ENCODE assay signal across 1 cellular context in the genomic region with DNA sequence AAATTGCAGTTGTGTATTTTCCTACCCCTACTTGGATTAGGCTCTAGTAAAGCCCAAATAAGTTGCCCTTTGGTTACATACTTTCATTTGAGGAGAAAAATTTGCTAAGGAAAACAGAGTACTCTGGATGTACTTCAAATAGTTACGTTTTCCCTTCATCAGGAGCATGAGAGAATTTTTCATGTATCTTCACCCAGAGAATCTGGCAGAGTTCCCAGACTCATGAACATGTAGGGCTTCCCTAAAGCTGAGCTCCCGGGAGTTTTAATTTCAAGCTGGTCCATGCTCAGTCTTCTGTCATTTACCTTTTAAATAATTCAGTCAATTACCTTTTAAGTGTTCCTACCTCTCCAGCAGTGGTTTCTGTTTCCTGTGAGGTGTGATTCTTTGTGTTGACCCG.
TF ChIP-seq lines count a peak whose summit lies in the region.

No MANE protein-coding gene starts in this region.

TF ChIP-seq in GM23338, 12 proteins besides CTCF, POLR2A, EP300 and RAD21 (continued from another document):
- TF ChIP-seq, protein P1, sequence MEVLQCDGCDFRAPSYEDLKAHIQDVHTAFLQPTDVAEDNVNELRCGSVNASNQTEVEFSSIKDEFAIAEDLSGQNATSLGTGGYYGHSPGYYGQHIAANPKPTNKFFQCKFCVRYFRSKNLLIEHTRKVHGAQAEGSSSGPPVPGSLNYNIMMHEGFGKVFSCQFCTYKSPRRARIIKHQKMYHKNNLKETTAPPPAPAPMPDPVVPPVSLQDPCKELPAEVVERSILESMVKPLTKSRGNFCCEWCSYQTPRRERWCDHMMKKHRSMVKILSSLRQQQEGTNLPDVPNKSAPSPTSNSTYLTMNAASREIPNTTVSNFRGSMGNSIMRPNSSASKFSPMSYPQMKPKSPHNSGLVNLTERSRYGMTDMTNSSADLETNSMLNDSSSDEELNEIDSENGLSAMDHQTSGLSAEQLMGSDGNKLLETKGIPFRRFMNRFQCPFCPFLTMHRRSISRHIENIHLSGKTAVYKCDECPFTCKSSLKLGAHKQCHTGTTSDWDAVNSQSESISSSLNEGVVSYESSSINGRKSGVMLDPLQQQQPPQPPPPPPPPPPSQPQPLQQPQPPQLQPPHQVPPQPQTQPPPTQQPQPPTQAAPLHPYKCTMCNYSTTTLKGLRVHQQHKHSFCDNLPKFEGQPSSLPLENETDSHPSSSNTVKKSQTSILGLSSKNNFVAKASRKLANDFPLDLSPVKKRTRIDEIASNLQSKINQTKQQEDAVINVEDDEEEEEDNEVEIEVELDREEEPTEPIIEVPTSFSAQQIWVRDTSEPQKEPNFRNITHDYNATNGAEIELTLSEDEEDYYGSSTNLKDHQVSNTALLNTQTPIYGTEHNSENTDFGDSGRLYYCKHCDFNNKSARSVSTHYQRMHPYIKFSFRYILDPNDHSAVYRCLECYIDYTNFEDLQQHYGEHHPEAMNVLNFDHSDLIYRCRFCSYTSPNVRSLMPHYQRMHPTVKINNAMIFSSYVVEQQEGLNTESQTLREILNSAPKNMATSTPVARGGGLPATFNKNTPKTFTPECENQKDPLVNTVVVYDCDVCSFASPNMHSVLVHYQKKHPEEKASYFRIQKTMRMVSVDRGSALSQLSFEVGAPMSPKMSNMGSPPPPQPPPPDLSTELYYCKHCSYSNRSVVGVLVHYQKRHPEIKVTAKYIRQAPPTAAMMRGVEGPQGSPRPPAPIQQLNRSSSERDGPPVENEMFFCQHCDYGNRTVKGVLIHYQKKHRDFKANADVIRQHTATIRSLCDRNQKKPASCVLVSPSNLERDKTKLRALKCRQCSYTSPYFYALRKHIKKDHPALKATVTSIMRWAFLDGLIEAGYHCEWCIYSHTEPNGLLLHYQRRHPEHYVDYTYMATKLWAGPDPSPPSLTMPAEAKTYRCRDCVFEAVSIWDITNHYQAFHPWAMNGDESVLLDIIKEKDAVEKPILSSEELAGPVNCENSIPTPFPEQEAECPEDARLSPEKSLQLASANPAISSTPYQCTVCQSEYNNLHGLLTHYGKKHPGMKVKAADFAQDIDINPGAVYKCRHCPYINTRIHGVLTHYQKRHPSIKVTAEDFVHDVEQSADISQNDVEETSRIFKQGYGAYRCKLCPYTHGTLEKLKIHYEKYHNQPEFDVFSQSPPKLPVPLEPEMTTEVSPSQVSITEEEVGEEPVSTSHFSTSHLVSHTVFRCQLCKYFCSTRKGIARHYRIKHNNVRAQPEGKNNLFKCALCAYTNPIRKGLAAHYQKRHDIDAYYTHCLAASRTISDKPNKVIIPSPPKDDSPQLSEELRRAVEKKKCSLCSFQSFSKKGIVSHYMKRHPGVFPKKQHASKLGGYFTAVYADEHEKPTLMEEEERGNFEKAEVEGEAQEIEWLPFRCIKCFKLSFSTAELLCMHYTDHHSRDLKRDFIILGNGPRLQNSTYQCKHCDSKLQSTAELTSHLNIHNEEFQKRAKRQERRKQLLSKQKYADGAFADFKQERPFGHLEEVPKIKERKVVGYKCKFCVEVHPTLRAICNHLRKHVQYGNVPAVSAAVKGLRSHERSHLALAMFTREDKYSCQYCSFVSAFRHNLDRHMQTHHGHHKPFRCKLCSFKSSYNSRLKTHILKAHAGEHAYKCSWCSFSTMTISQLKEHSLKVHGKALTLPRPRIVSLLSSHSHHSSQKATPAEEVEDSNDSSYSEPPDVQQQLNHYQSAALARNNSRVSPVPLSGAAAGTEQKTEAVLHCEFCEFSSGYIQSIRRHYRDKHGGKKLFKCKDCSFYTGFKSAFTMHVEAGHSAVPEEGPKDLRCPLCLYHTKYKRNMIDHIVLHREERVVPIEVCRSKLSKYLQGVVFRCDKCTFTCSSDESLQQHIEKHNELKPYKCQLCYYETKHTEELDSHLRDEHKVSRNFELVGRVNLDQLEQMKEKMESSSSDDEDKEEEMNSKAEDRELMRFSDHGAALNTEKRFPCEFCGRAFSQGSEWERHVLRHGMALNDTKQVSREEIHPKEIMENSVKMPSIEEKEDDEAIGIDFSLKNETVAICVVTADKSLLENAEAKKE (CRISPR knock-in tag; IDR thresholded peaks at IDR 0.05), result no peak
- TF ChIP-seq EZH2 (IDR thresholded peaks at IDR 0.05; ENCODE audit: low read depth, unreplicated experiment) (no peak), STAT1 (IDR thresholded peaks at IDR 0.05; ENCODE audit: unreplicated experiment) (no peak), NANOG (IDR thresholded peaks at IDR 0.05; ENCODE audit: borderline replicate concordance) (no peak), CREB1 (CRISPR knock-in tag; IDR thresholded peaks at IDR 0.05; ENCODE audit: low read depth) (no peak)
